In the genomic region with DNA sequence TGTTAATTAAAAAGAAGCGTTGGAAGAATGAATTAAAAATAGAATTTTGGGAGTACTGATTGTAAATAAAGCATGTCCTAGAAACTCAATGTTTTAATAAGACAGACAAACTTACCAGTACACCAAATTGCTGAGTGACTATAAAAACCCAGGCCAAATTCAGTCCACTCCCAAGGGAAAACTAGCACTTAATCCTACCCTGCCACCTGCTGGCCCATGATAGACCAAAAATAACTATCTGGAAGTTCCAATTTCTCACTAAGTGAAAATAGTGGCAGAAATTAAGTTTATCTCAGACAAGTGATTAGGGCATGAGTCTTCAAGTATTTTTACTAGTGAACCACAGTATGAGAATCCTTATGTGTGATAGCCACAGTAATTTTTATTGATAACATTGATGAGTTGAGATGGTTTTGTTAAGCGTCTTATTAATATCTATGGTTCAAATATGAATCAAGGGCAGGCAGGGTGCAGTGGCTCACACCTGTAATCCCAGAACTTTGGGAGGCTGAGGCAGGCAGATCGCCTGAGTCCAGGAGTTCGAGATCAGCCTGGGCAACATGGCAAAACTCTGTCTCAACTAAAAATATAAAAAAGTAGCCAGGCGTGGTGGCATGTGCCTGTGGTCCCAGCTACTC, we compare ENCODE assay signal across 8 cellular contexts. TPM values are rescaled to one million over a fixed set of nuclear protein-coding genes. Genes with fewer than 3 reads are reported as not detected.
A peak's percentile ranks its signal among the peaks of the same experiment; 100 is the strongest.
DNase-seq lines count a peak whose midpoint lies in the region; ATAC-seq and TF ChIP-seq lines count a peak whose summit lies in the region.

No MANE protein-coding gene starts in this region.

- POLR2A ChIA-PET in BJ (lab: Charles Lee) = no interaction called here
- POLR2A ChIA-PET in activated CD8-positive, alpha-beta T cell treated with anti-CD3 and anti-CD28 coated beads, Interleukin-2, amount 10 ng/mL, durations not matched to agents 7 days and 5 days (lab: Charles Lee) = interaction anchor here (0.8 kb wide), 1 partner anchor 10 kb away, joined by 3 read pairs; a partner anchor contains a TSS

- ATAC-seq in activated CD8-positive, alpha-beta T cell treated with anti-CD3 and anti-CD28 coated beads, Interleukin-2, amount 10 ng/mL, durations not matched to agents 7 days and 5 days = no peak
- peak; percentile 49 to 61 for ATAC-seq in left cardiac atrium
- ATAC-seq in natural killer cell = no peak
- no peak for ATAC-seq in GM21825 (IDR thresholded peaks at IDR 0.05; ENCODE audit: unreplicated experiment)

- no peaks in the 10 kb centered on the region for H3K36me3 ChIP-seq in BJ (ENCODE audit: control insufficient read depth, insufficient read depth, low read length)

- intact Hi-C loops in left cardiac atrium (cut with DNase I) (loop anchor here in 1 of 2 donors (5.0 to 10.0 kb wide), 4 partner anchors 160 to 430 kb away; a partner anchor contains a TSS), natural killer cell (cut with micrococcal nuclease) (loop anchor here (10.0 kb wide), 1 partner anchor 540 kb away; no protein-coding TSS in a partner anchor)

- H3K27me3 Mint-ChIP-seq in activated CD8-positive, alpha-beta T cell treated with anti-CD3 and anti-CD28 coated beads, Interleukin-2, amount 10 ng/mL, durations not matched to agents 7 days and 5 days (ENCODE audit: low read depth) = peaks cover 12% of the 10 kb centered on the region
- peaks cover 5 to 19% of the 10 kb centered on the region in 2 donors for H3K27me3 Mint-ChIP-seq in natural killer cell (ENCODE audit: low read depth in 2 of 2)

- peak; percentile 72 for TF ChIP-seq CTCF in BJ (IDR thresholded peaks at IDR 0.05; ENCODE audit: insufficient read depth, low read depth, low read length)
- peak; percentile 45 for TF ChIP-seq CTCF in GM12872 (IDR thresholded peaks at IDR 0.05; ENCODE audit: insufficient read depth, low read depth, low read length)
- no peak for TF ChIP-seq CTCF in natural killer cell (IDR thresholded peaks at IDR 0.05)

- H3K4me3 Mint-ChIP-seq in activated CD8-positive, alpha-beta T cell treated with anti-CD3 and anti-CD28 coated beads, Interleukin-2, amount 10 ng/mL, durations not matched to agents 7 days and 5 days = no peak overlapping the region
- H3K4me3 Mint-ChIP-seq in natural killer cell = no peak overlapping the region

- no peak overlapping the region for H3K27ac Mint-ChIP-seq in activated CD8-positive, alpha-beta T cell treated with anti-CD3 and anti-CD28 coated beads, Interleukin-2, amount 10 ng/mL, durations not matched to agents 7 days and 5 days
- H3K27ac Mint-ChIP-seq in natural killer cell = no peak overlapping the region

- no peaks in the 10 kb centered on the region for H3K27me3 ChIP-seq in BJ (ENCODE audit: control insufficient read depth, insufficient read depth, low read length)

- no peak overlapping the region for H3K4me3 ChIP-seq in BJ (ENCODE audit: low read depth, low read length)

- H3K9me3 Mint-ChIP-seq in activated CD8-positive, alpha-beta T cell treated with anti-CD3 and anti-CD28 coated beads, Interleukin-2, amount 10 ng/mL, durations not matched to agents 7 days and 5 days (ENCODE audit: insufficient read depth) = no peaks in the 10 kb centered on the region
- H3K9me3 Mint-ChIP-seq in natural killer cell = no peaks in the 10 kb centered on the region

- H3K36me3 Mint-ChIP-seq in activated CD8-positive, alpha-beta T cell treated with anti-CD3 and anti-CD28 coated beads, Interleukin-2, amount 10 ng/mL, durations not matched to agents 7 days and 5 days (ENCODE audit: low read depth) = no peaks in the 10 kb centered on the region
- H3K36me3 Mint-ChIP-seq in natural killer cell = no peaks in the 10 kb centered on the region

- DNase-seq in BJ (ENCODE audit: low read depth) (no peak), NCI-H2171 treated with DMSO at 0.1 percent for 48 hours (lab: John Stamatoyannopoulos, UW) (peak; percentile 71), left cardiac atrium (no peak), stromal cell of bone marrow (ENCODE audit: low read depth) (peak; percentile 22), natural killer cell (no peak)
- DNase-seq in activated CD8-positive, alpha-beta T cell treated with anti-CD3 and anti-CD28 coated beads, Interleukin-2, amount 10 ng/mL, durations not matched to agents 7 days and 5 days = peak; percentile 45

- CTCF ChIA-PET in BJ (lab: Yijun Ruan, JAX) = interaction anchor here (0.7 to 1.6 kb wide), 7 partner anchors 10 to 646 kb away, joined by 3 to 12 read pairs (median 5); a partner anchor contains a TSS
- CTCF ChIA-PET in activated CD8-positive, alpha-beta T cell treated with anti-CD3 and anti-CD28 coated beads, Interleukin-2, amount 10 ng/mL, durations not matched to agents 7 days and 5 days (lab: Charles Lee) = interaction anchor here (1.4 to 1.5 kb wide), 2 partner anchors 10 to 537 kb away, joined by 3 to 7 read pairs; no protein-coding TSS in a partner anchor

- H3K4me1 Mint-ChIP-seq in activated CD8-positive, alpha-beta T cell treated with anti-CD3 and anti-CD28 coated beads, Interleukin-2, amount 10 ng/mL, durations not matched to agents 7 days and 5 days (ENCODE audit: low read depth) = no peaks in the 10 kb centered on the region
- no peaks in the 10 kb centered on the region for H3K4me1 Mint-ChIP-seq in natural killer cell

RNA-seq across cellular contexts. Expression of a gene that starts 9.8 kb away (rescaled TPM):
- polyA plus RNA-seq in BJ (2011; rRNA removed) = 11.0 and 15.8 TPM in 2 replicates
- 15.1 and 16.7 TPM in 2 replicates for polyA minus RNA-seq in BJ (2011; rRNA and poly(A)+ RNA removed)
- total RNA-seq in activated CD8-positive, alpha-beta T cell treated with anti-CD3 and anti-CD28 coated beads, Interleukin-2, amount 10 ng/mL, durations not matched to agents 7 days and 5 days = 10 to 100 TPM; 26.3 to 31.6 TPM
- total RNA-seq in left cardiac atrium (10 to 100 TPM; 13.5 to 19.8 TPM), natural killer cell (10 to 100 TPM; 23.4 to 30.9 (median 24.9) TPM)

Comparison
In these comparisons a context has a peak if more than half of its experiments do, and no peak if none do; other contexts are left out.
1. DNase-seq: peak in NCI-H2171 treated with DMSO at 0.1 percent for 48 hours (single experiment), activated CD8-positive, alpha-beta T cell treated with anti-CD3 and anti-CD28 coated beads, Interleukin-2, amount 10 ng/mL, durations not matched to agents 7 days and 5 days (single experiment) and stromal cell of bone marrow (single experiment); none in BJ (single experiment), left cardiac atrium (single experiment) and natural killer cell (single experiment).
2. ATAC-seq: peak in left cardiac atrium (2 of 2); none in activated CD8-positive, alpha-beta T cell treated with anti-CD3 and anti-CD28 coated beads, Interleukin-2, amount 10 ng/mL, durations not matched to agents 7 days and 5 days (single experiment), natural killer cell (0 of 3) and GM21825 (single experiment).